Comparison of ENCODE assay signal across 11 cellular contexts in the genomic region with DNA sequence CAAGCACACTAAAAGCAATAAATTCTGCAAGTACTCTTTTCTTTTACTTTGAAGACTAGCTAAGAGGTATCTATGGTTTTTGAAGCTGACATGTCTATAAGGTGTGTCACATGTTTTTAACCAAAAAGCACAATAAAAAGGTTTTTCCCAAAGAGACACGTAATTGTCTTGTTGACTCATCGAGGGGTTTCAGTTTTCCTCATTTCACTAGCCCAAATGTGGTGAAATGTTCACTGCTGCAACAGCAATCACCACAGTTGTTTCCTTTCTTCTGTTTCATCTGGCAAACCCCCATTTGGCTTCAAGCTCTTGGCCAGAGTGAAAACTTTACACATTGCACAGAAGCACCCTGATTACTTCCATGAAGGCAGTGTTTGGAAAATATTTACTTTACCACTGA. TPM values are rescaled to one million over a fixed set of nuclear protein-coding genes. Genes with fewer than 3 reads are reported as not detected.
DNase-seq lines count a peak whose midpoint lies in the region; ATAC-seq, FAIRE-seq and TF ChIP-seq lines count a peak whose summit lies in the region.
"Had no signal": no experiment of that assay in that cellular context is flagged by ENCODE, and none has a peak within 500 bp of the region (broad histone marks: within the 10 kb centered on the region; RNA-seq: fewer than 3 reads in every experiment).

No MANE protein-coding gene starts in this region.

- H3K27me3 ChIP-seq in GM23248 (replicated peaks; ENCODE audit: insufficient read depth) (no peaks in the 10 kb centered on the region), left lung (peaks cover 9 to 99% of the 10 kb centered on the region in 2 donors)

- intact Hi-C loops in left lung (cut with DNase I): no loop called here

- TF ChIP-seq CTCF in left lung (IDR thresholded peaks at IDR 0.05): no peak

- H3K4me3 ChIP-seq in GM23248 (0 out of 2 replicates have a peak overlapping the region, but pooled peaks have one; percentile 10), left lung (no peak overlapping the region)
- H3K4me3 ChIP-seq: heart left ventricle had no signal

- TF ChIP-seq POLR2A in GM12892 (IDR thresholded peaks at IDR 0.05; ENCODE audit: low read depth, low read length): no peak

- peak overlapping the region; percentile 48 for H3K4me2 ChIP-seq in GM23248 (ENCODE audit: unreplicated experiment)

- peak overlapping the region; percentile 82 for H3K27ac ChIP-seq in GM23248
- peak overlapping the region; percentile 16 to 42 for H3K27ac ChIP-seq in left lung

- no peak overlapping the region for H2AFZ ChIP-seq in GM23248

- ATAC-seq in left lung (no peak), GM21576 (IDR thresholded peaks at IDR 0.05; ENCODE audit: unreplicated experiment) (no peak), GM18520 (IDR thresholded peaks at IDR 0.05; ENCODE audit: unreplicated experiment) (no peak)
- ATAC-seq: heart left ventricle had no signal

- H4K20me1 ChIP-seq in GM23248 (ENCODE audit: insufficient read depth): no peaks in the 10 kb centered on the region

- FAIRE-seq in frontal cortex (lab: Jason Lieb, UNC): no peak
- no peak for FAIRE-seq in GM12892 (lab: Jason Lieb, UNC)

- H3K9me3 ChIP-seq in GM23248 (ENCODE audit: low read depth) (no peaks in the 10 kb centered on the region), left lung (no peaks in the 10 kb centered on the region)
- H3K9me3 ChIP-seq: heart left ventricle had no signal

- peak overlapping the region; percentile 49 for H3K9ac ChIP-seq in GM23248

- DNase-seq in AG08395 (ENCODE audit: low spot score): peak; percentile 91
- peak; percentile 96 for DNase-seq in GM23248
- DNase-seq in SK-MEL-5 (ENCODE audit: low read depth, low spot score): peak; percentile 43
- DNase-seq in left lung: no peak
- no peak for DNase-seq in frontal cortex (ENCODE audit: low spot score in 2 of 2)
- no peak for DNase-seq in GM12892 (ENCODE audit: insufficient read length)
- DNase-seq: activated T-cell treated with anti-CD3 and anti-CD28 coated beads, Interleukin-2, amount 50 U/mL, for 48 hours; heart left ventricle; stimulated activated naive CD4-positive, alpha-beta T cell had no signal

- H3F3A ChIP-seq in GM23248 (ENCODE audit: insufficient read depth): peaks cover 39% of the 10 kb centered on the region

- in situ Hi-C loops in GM23248 (cut with MboI) (no loop called here), SK-MEL-5 (cut with HindIII; ENCODE audit: low pct_unique_long_range_greater_than_20kb, low sequenced_read_pairs) (no loop called here)

- H3K4me1 ChIP-seq in GM23248 (ENCODE audit: insufficient read depth): peaks cover 23% of the 10 kb centered on the region
- H3K4me1 ChIP-seq in left lung: peaks cover 17 to 52% of the 10 kb centered on the region in 2 donors

- peaks cover 75% of the 10 kb centered on the region for H3K79me2 ChIP-seq in GM23248 (ENCODE audit: insufficient read depth)

- H3K9me2 ChIP-seq in GM23248 (ENCODE audit: insufficient read depth): no peaks in the 10 kb centered on the region

- WGBS in GM23248 (ENCODE audit: low coverage in 1 of 2, low lambda C conversion rate in 2 of 2, missing lambda C conversion rate in 2 of 2), 2 experiments: 0 to 2% methylated on average over 2 of the region's 2 CpGs

- H3K36me3 ChIP-seq in GM23248 (ENCODE audit: low read depth): peaks cover 7% of the 10 kb centered on the region
- no peaks in the 10 kb centered on the region for H3K36me3 ChIP-seq in left lung
- H3K36me3 ChIP-seq: heart left ventricle had no signal

RNA-seq across cellular contexts. Expression of gene HOXA4, which starts 3.8 kb away (rescaled TPM):
- 0.13 and 1.8 TPM in 2 replicates for total RNA-seq in GM23248 (2014; rRNA removed; shearing (Covaris generic))
- polyA plus RNA-seq in GM23248 (2016; fragmentation: Nextera tagmentation; extraction: Ambion mirVana): 3.1 and 3.3 TPM in 2 replicates
- 0.50 and 0.83 TPM in 2 replicates for total RNA-seq in SK-MEL-5 (2014; rRNA removed; shearing (Covaris generic))
- polyA plus RNA-seq in SK-MEL-5 (2015; cell fraction: cytosol; rRNA removed): 0.79 and 1.3 TPM in 2 replicates
- polyA plus RNA-seq in SK-MEL-5 (2015; cell fraction: nucleus; rRNA removed): 1.0 and 1.2 TPM in 2 replicates
- total RNA-seq in left lung: 1 to 10 TPM; 3.4 to 7.6 TPM
- not detected for total RNA-seq in frontal cortex
- not detected for polyA plus RNA-seq in GM12892 (2012; ENCODE audit: missing spikeins)

RNA-seq across cellular contexts. Expression of gene HOXA5, which starts 9.1 kb away (rescaled TPM):
- 0.25 and 4.0 TPM in 2 replicates for total RNA-seq in GM23248 (2014; rRNA removed; shearing (Covaris generic))
- 1.3 and 1.9 TPM in 2 replicates for polyA plus RNA-seq in GM23248 (2016; fragmentation: Nextera tagmentation; extraction: Ambion mirVana)
- total RNA-seq in SK-MEL-5 (2014; rRNA removed; shearing (Covaris generic)): 6.5 and 10.3 TPM in 2 replicates
- polyA plus RNA-seq in SK-MEL-5 (2015; cell fraction: cytosol; rRNA removed): 5.2 and 6.8 TPM in 2 replicates
- 4.6 and 25.4 TPM in 2 replicates for polyA plus RNA-seq in SK-MEL-5 (2015; cell fraction: nucleus; rRNA removed)
- 10 to 100 TPM; 16.1 to 21.6 TPM for total RNA-seq in left lung
- not detected for total RNA-seq in frontal cortex
- polyA plus RNA-seq in GM12892 (2012; ENCODE audit: missing spikeins): not detected

RNA-seq across cellular contexts. Expression of gene HOXA6, which starts 13.2 kb away (rescaled TPM):
- total RNA-seq in GM23248 (2014; rRNA removed; shearing (Covaris generic)): 0.51 and 3.2 TPM in 2 replicates
- 3.5 and 3.7 TPM in 2 replicates for polyA plus RNA-seq in GM23248 (2016; fragmentation: Nextera tagmentation; extraction: Ambion mirVana)
- 1.5 and 1.9 TPM in 2 replicates for total RNA-seq in SK-MEL-5 (2014; rRNA removed; shearing (Covaris generic))
- polyA plus RNA-seq in SK-MEL-5 (2015; cell fraction: cytosol; rRNA removed): 1.2 and 1.6 TPM in 2 replicates
- 2.2 and 3.5 TPM in 2 replicates for polyA plus RNA-seq in SK-MEL-5 (2015; cell fraction: nucleus; rRNA removed)
- total RNA-seq in left lung (1 to 10 TPM; 3.5 to 5.0 TPM), frontal cortex (not detected)
- polyA plus RNA-seq in GM12892 (2012; ENCODE audit: missing spikeins): not detected
- total RNA-seq: heart left ventricle had no signal
- polyA plus RNA-seq: heart left ventricle had no signal

RNA-seq across cellular contexts. Expression of gene HOXA3, which starts 18.0 kb away (rescaled TPM):
- total RNA-seq in GM23248 (2014; rRNA removed; shearing (Covaris generic)): 0.63 and 2.1 TPM in 2 replicates
- 1.2 and 1.9 TPM in 2 replicates for polyA plus RNA-seq in GM23248 (2016; fragmentation: Nextera tagmentation; extraction: Ambion mirVana)
- total RNA-seq in SK-MEL-5 (2014; rRNA removed; shearing (Covaris generic)): 0.56 and 3.5 TPM in 2 replicates
- 24.5 and 32.1 TPM in 2 replicates for polyA plus RNA-seq in SK-MEL-5 (2015; cell fraction: cytosol; rRNA removed)
- polyA plus RNA-seq in SK-MEL-5 (2015; cell fraction: nucleus; rRNA removed): 7.8 and 15.4 TPM in 2 replicates
- total RNA-seq in left lung (1 to 10 TPM; 5.7 to 8.8 TPM), frontal cortex (not detected)
- not detected for polyA plus RNA-seq in GM12892 (2012; ENCODE audit: missing spikeins)

RNA-seq across cellular contexts. Expression of gene HOXA7, which starts 22.1 kb away (rescaled TPM):
- total RNA-seq in GM23248 (2014; rRNA removed; shearing (Covaris generic)): 3.4 and 6.6 TPM in 2 replicates
- 14.3 and 15.8 TPM in 2 replicates for polyA plus RNA-seq in GM23248 (2016; fragmentation: Nextera tagmentation; extraction: Ambion mirVana)
- 0.45 TPM in 1 of 2 replicates, not detected in the other for total RNA-seq in SK-MEL-5 (2014; rRNA removed; shearing (Covaris generic))
- polyA plus RNA-seq in SK-MEL-5 (2015; cell fraction: cytosol; rRNA removed): 0.26 and 0.66 TPM in 2 replicates
- polyA plus RNA-seq in SK-MEL-5 (2015; cell fraction: nucleus; rRNA removed): 1.4 TPM in 1 of 2 replicates, not detected in the other
- 1 to 10 TPM; 1.3 to 2.2 TPM for total RNA-seq in left lung
- not detected for total RNA-seq in frontal cortex
- not detected for polyA plus RNA-seq in GM12892 (2012; ENCODE audit: missing spikeins)
- polyA plus RNA-seq: heart left ventricle had no signal

Comparison
In these comparisons a context has a peak if more than half of its experiments do, and no peak if none do; other contexts are left out.
1. DNase-seq: peak in AG08395 (single experiment), GM23248 (single experiment) and SK-MEL-5 (single experiment); none in left lung (0 of 2), frontal cortex (0 of 2) and GM12892 (single experiment).